ENCODE assay signal across 16 cellular contexts in the genomic region with DNA sequence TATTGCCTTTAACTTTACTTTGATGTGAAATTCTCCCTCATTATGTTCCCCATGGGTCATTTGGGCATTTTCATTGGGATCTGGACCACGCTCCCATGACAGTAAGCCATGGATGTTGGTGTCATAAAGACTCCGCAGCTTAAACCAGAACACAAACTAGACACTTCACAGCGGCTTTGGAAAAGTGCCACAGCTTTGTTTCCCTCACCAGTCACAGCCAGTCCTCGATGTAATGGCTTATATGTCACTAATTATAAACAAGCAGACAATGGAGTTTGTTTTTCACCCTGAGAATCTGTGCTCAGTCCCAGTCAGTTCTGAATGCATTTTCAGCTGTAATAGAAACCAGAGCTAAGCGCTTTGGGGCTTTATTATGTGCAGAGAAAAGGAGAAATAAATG. TPM values are rescaled to one million over a fixed set of nuclear protein-coding genes. Genes with fewer than 3 reads are reported as not detected.
A peak's percentile ranks its signal among the peaks of the same experiment; 100 is the strongest.
DNase-seq lines count a peak whose midpoint lies in the region; ATAC-seq and TF ChIP-seq lines count a peak whose summit lies in the region.
"Had no signal": no experiment of that assay in that cellular context is flagged by ENCODE, and none has a peak within 500 bp of the region (broad histone marks: within the 10 kb centered on the region; RNA-seq: fewer than 3 reads in every experiment).

No MANE protein-coding gene starts in this region.

- H3K79me2 ChIP-seq in OCI-LY7 (ENCODE audit: insufficient read depth, low read depth, low read length): no peaks in the 10 kb centered on the region

- H3K36me3 Mint-ChIP-seq in activated naive CD4-positive, alpha-beta T cell treated with anti-CD3 and anti-CD28 coated beads, Interleukin-2, amount 50 U/mL, for 72 hours: no peaks in the 10 kb centered on the region

- intact Hi-C loops in OCI-LY7 (cut with micrococcal nuclease; ENCODE audit: unreplicated experiment): no loop called here

- H3K27ac Mint-ChIP-seq in activated naive CD4-positive, alpha-beta T cell treated with anti-CD3 and anti-CD28 coated beads, Interleukin-2, amount 50 U/mL, for 72 hours: no peak overlapping the region
- H3K27ac Mint-ChIP-seq: HFFc6 had no signal

- BruUV-seq in OCI-LY7 (replicated peaks; lab: Mats Ljungman, UMichigan): no TSS peak

- CTCF ChIA-PET in OCI-LY7 (lab: Charles Lee; ENCODE audit: unreplicated experiment): no interaction called here

- H3K4me2 ChIP-seq in OCI-LY7 (ENCODE audit: low read length): no peak overlapping the region
- H3K4me2 ChIP-seq: BLaER1 had no signal

- H3K36me3 ChIP-seq in OCI-LY7 (ENCODE audit: insufficient read depth, low read length): no peaks in the 10 kb centered on the region
- H3K36me3 ChIP-seq: BLaER1 had no signal

- peak overlapping the region; percentile 81 for H3K27ac ChIP-seq in caudate nucleus (ENCODE audit: low read depth, low read length)
- peak overlapping the region; percentile 91 for H3K27ac ChIP-seq in substantia nigra (ENCODE audit: low read depth, low read length, poor library complexity, severe bottlenecking)
- no peak overlapping the region for H3K27ac ChIP-seq in OCI-LY7 (ENCODE audit: low read depth, low read length, poor library complexity, severe bottlenecking)
- H3K27ac ChIP-seq: BLaER1 had no signal

- no peak overlapping the region for H2AFZ ChIP-seq in OCI-LY7 (ENCODE audit: low read length)

- H3K9me3 ChIP-seq in OCI-LY7 (ENCODE audit: low read length): no peaks in the 10 kb centered on the region
- H3K9me3 ChIP-seq: BLaER1 had no signal

- no peak overlapping the region for H3K4me3 ChIP-seq in OCI-LY7 (ENCODE audit: low read depth, low read length, poor library complexity, severe bottlenecking)
- H3K4me3 ChIP-seq: BLaER1 had no signal

- no peak for ATAC-seq in activated naive CD4-positive, alpha-beta T cell treated with anti-CD3 and anti-CD28 coated beads, Interleukin-2, amount 50 U/mL, for 72 hours
- ATAC-seq in GM19463 (IDR thresholded peaks at IDR 0.05; ENCODE audit: unreplicated experiment): no peak

- POLR2A ChIA-PET in OCI-LY7 (lab: Charles Lee): no interaction called here

- DNase-seq in NCI-H345 (lab: John Stamatoyannopoulos, UW) (peak; percentile 67), caudate nucleus (lab: John Stamatoyannopoulos, UW) (peak in 44 of 61 donors; percentile 5 to 89 (median 51)), midbrain (lab: John Stamatoyannopoulos, UW) (peak; percentile 80), substantia nigra (lab: John Stamatoyannopoulos, UW) (peak in 35 of 49 donors; percentile 21 to 85 (median 53)), OCI-LY7 (ENCODE audit: low spot score) (no peak)
- no peak for DNase-seq in activated naive CD4-positive, alpha-beta T cell treated with anti-CD3 and anti-CD28 coated beads, Interleukin-2, amount 50 U/mL, for 72 hours (ENCODE audit: low spot score in 2 of 2)
- DNase-seq: DMS 273 treated with DMSO at 0.1 percent for 48 hours, HFFc6, KBM-7, NCI-H1092, NCI-H187, NCI-H226, NCI-H82, SIG-M5 had no signal

- no peaks in the 10 kb centered on the region for H3K9me3 Mint-ChIP-seq in activated naive CD4-positive, alpha-beta T cell treated with anti-CD3 and anti-CD28 coated beads, Interleukin-2, amount 50 U/mL, for 72 hours

- TF ChIP-seq CTCF in OCI-LY7 (conservative IDR thresholded peaks at IDR 0.05; ENCODE audit: low read length): no peak

- H4K20me1 ChIP-seq in OCI-LY7 (ENCODE audit: insufficient read depth, low read length): no peaks in the 10 kb centered on the region
- H4K20me1 ChIP-seq: BLaER1 had no signal

- H3K9me2 ChIP-seq in OCI-LY7 (ENCODE audit: insufficient read depth, low read length): no peaks in the 10 kb centered on the region

- no peaks in the 10 kb centered on the region for H3K4me1 ChIP-seq in OCI-LY7 (ENCODE audit: insufficient read depth, low read length, poor library complexity, severe bottlenecking)
- H3K4me1 ChIP-seq: BLaER1 had no signal

RNA-seq across cellular contexts. Expression of gene DAAM2, which starts 23.2 kb away (rescaled TPM):
- total RNA-seq in OCI-LY7 (2014; rRNA removed; shearing (Covaris generic)): 0.09 TPM in 1 of 2 replicates, not detected in the other
- 0.41 and 1.1 TPM in 2 replicates for total RNA-seq in OCI-LY7 (2022)
- total RNA-seq in activated naive CD4-positive, alpha-beta T cell treated with anti-CD3 and anti-CD28 coated beads, Interleukin-2, amount 50 U/mL, for 72 hours: not detected

RNA-seq across cellular contexts. Expression of gene KIF6, which starts 43.8 kb away (rescaled TPM):
- not detected in 2 replicates for total RNA-seq in OCI-LY7 (2014; rRNA removed; shearing (Covaris generic))
- total RNA-seq in OCI-LY7 (2022): 0.17 TPM in 1 of 2 replicates, not detected in the other
- under 1 TPM; 0.16 to 0.29 TPM for total RNA-seq in activated naive CD4-positive, alpha-beta T cell treated with anti-CD3 and anti-CD28 coated beads, Interleukin-2, amount 50 U/mL, for 72 hours
- total RNA-seq: HFFc6 had no signal

Comparison
In these comparisons a context has a peak if more than half of its experiments do, and no peak if none do; other contexts are left out.
1. DNase-seq: peak in NCI-H345 (single experiment), caudate nucleus (44 of 61), midbrain (single experiment) and substantia nigra (35 of 49); none in OCI-LY7 (single experiment) and activated naive CD4-positive, alpha-beta T cell treated with anti-CD3 and anti-CD28 coated beads, Interleukin-2, amount 50 U/mL, for 72 hours (0 of 2).